In genomic region chr9:97857603-97858392, GRCh38 we compare ENCODE assay signal across 18 cellular contexts. TPM values are rescaled to one million over a fixed set of nuclear protein-coding genes. Genes with fewer than 3 reads are reported as not detected.
DNase-seq lines count a peak whose midpoint lies in the region; ATAC-seq, FAIRE-seq and TF ChIP-seq lines count a peak whose summit lies in the region.
"Had no signal": no experiment of that assay in that cellular context is flagged by ENCODE, and none has a peak within 500 bp of the region (broad histone marks: within the 10 kb centered on the region; RNA-seq: fewer than 3 reads in every experiment).

No MANE protein-coding gene starts in this region.

- no peak overlapping the region for H3K4me3 Mint-ChIP-seq in activated CD4-positive, alpha-beta T cell treated with anti-CD3 and anti-CD28 coated beads for 36 hours
- H3K4me3 Mint-ChIP-seq in H9 (peak overlapping the region in 1 of 2 experiments; percentile 71; a peak in 4 of 5 replicates), astrocyte (ENCODE audit: unreplicated experiment) (peak overlapping the region; percentile 45)
- H3K4me3 Mint-ChIP-seq in naive thymus-derived CD8-positive, alpha-beta T cell, result peak overlapping the region in 7 of 10 donors; percentile 12 to 63 (median 39)

- no peak overlapping the region for H3K18ac ChIP-seq in H9 (ENCODE audit: insufficient read length, low read depth, low read length)

- H3K23me2 ChIP-seq in H9 (ENCODE audit: insufficient read length, low read depth, low read length, poor library complexity, severe bottlenecking), result peaks cover 7% of the 10 kb centered on the region

- no peak overlapping the region for H4K8ac ChIP-seq in H9 (replicated peaks; ENCODE audit: insufficient read length, low read depth, low read length)

- intact Hi-C loops in activated CD4-positive, alpha-beta T cell treated with anti-CD3 and anti-CD28 coated beads for 36 hours (cut with DNase I, micrococcal nuclease), result loop anchor here (1.0 to 2.0 kb wide), 2 partner anchors 7 to 53 kb away; no protein-coding TSS in a partner anchor

- no peak overlapping the region for H2BK120ac ChIP-seq in H9 (ENCODE audit: low read depth, low read length, poor library complexity, severe bottlenecking)

- POLR2A ChIA-PET in activated CD4-positive, alpha-beta T cell treated with anti-CD3 and anti-CD28 coated beads for 36 hours (lab: Charles Lee), result no interaction called here
- POLR2A ChIA-PET in naive thymus-derived CD8-positive, alpha-beta T cell (lab: Charles Lee), result interaction anchor here (0.7 to 0.8 kb wide), 2 partner anchors 35 to 200 kb away, joined by 3 read pairs; no protein-coding TSS in a partner anchor

- H2AFZ ChIP-seq in H9 (ENCODE audit: low read length) (no peak overlapping the region), astrocyte (ENCODE audit: low read depth, low read length) (no peak overlapping the region)

- H3K9ac ChIP-seq in H9 (ENCODE audit: extremely low read depth, insufficient read length, low read length) (no peak overlapping the region), astrocyte (ENCODE audit: low read length) (no peak overlapping the region)

- H3K36me3 ChIP-seq in astrocyte (ENCODE audit: insufficient read depth, low read length), result no peaks in the 10 kb centered on the region

- peaks cover 75% of the 10 kb centered on the region for H3K27me3 Mint-ChIP-seq in activated CD4-positive, alpha-beta T cell treated with anti-CD3 and anti-CD28 coated beads for 36 hours
- H3K27me3 Mint-ChIP-seq in H9 (ENCODE audit: low read depth), result peaks cover 93% of the 10 kb centered on the region
- H3K27me3 Mint-ChIP-seq in astrocyte (ENCODE audit: low read depth, unreplicated experiment), result peaks cover 83% of the 10 kb centered on the region
- peaks cover 57 to 86% (median 72%) of the 10 kb centered on the region in 5 donors for H3K27me3 Mint-ChIP-seq in naive thymus-derived CD8-positive, alpha-beta T cell

- no peaks in the 10 kb centered on the region for H3K79me2 ChIP-seq in H9 (ENCODE audit: insufficient read depth, low read length)
- no peaks in the 10 kb centered on the region for H3K79me2 ChIP-seq in astrocyte (ENCODE audit: insufficient read depth, low read length)

- no peak overlapping the region for H2BK15ac ChIP-seq in H9 (ENCODE audit: low read depth, low read length)

- no peaks in the 10 kb centered on the region for H3K9me3 ChIP-seq in H9 (ENCODE audit: control insufficient read depth, low read depth, low read length)
- H3K9me3 ChIP-seq in astrocyte (ENCODE audit: insufficient read depth, low read depth, low read length), result peaks cover 7% of the 10 kb centered on the region

- H3K36me3 Mint-ChIP-seq in activated CD4-positive, alpha-beta T cell treated with anti-CD3 and anti-CD28 coated beads for 36 hours (ENCODE audit: low read depth), result no peaks in the 10 kb centered on the region
- H3K36me3 Mint-ChIP-seq in H9 (ENCODE audit: insufficient read depth in 1 of 3, low read depth in 3 of 3) (peaks cover 0 to 1% (median 0%) of the 10 kb centered on the region in 3 experiments; a peak in 3 of 7 replicates), astrocyte (ENCODE audit: low read depth, unreplicated experiment) (no peaks in the 10 kb centered on the region)
- peaks cover 0 to 5% (median 3%) of the 10 kb centered on the region in 3 donors for H3K36me3 Mint-ChIP-seq in naive thymus-derived CD8-positive, alpha-beta T cell

- H2AK5ac ChIP-seq in H9 (ENCODE audit: insufficient read length, low read length), result no peak overlapping the region

- no peak overlapping the region for H2BK5ac ChIP-seq in H9 (ENCODE audit: insufficient read length, low read length)

- ATAC-seq in activated CD4-positive, alpha-beta T cell treated with anti-CD3 and anti-CD28 coated beads for 36 hours, result no peak
- no peak for ATAC-seq in naive thymus-derived CD8-positive, alpha-beta T cell
- ATAC-seq in HG02610 (IDR thresholded peaks at IDR 0.05; ENCODE audit: unreplicated experiment) (no peak), GM18909 (IDR thresholded peaks at IDR 0.05; ENCODE audit: poor library complexity, unreplicated experiment) (no peak)

- no peak overlapping the region for H3K27ac ChIP-seq in H9 (ENCODE audit: insufficient read length, low read depth, low read length)
- H3K27ac ChIP-seq in astrocyte (ENCODE audit: low read depth, low read length), result no peak overlapping the region
- H3K27ac ChIP-seq: SJSA1 had no signal

- no peak overlapping the region for H3T11ph ChIP-seq in H9 (ENCODE audit: low read length)

- H3K79me1 ChIP-seq in H9 (ENCODE audit: insufficient read depth, low read depth, low read length, poor library complexity, severe bottlenecking), result no peaks in the 10 kb centered on the region

- H3K14ac ChIP-seq in H9 (ENCODE audit: insufficient read depth, low read length), result no peak overlapping the region; the same call in 1 of the 2 replicates

- no CpG with 5 or more reads among the region's 54 CpGs for WGBS in H9 (ENCODE audit: extremely low coverage, insufficient read length, low lambda C conversion rate)

- no peak overlapping the region for H4K91ac ChIP-seq in H9 (ENCODE audit: insufficient read length, low read depth, low read length)

- H3K9me3 Mint-ChIP-seq in activated CD4-positive, alpha-beta T cell treated with anti-CD3 and anti-CD28 coated beads for 36 hours (ENCODE audit: low read depth), result no peaks in the 10 kb centered on the region
- H3K9me3 Mint-ChIP-seq in H9, result peaks cover 3% of the 10 kb centered on the region in 2 experiments; a peak in 1 of 5 replicates
- H3K9me3 Mint-ChIP-seq in astrocyte (ENCODE audit: unreplicated experiment), result peaks cover 18% of the 10 kb centered on the region
- peaks cover 0 to 12% (median 0%) of the 10 kb centered on the region in 9 donors for H3K9me3 Mint-ChIP-seq in naive thymus-derived CD8-positive, alpha-beta T cell
- H3K9me3 Mint-ChIP-seq: CD4-positive, alpha-beta T cell had no signal

- no peak overlapping the region for H4K5ac ChIP-seq in H9 (ENCODE audit: insufficient read length, low read depth, low read length)

- no peak overlapping the region for H3K4ac ChIP-seq in H9 (ENCODE audit: low read depth, low read length)

- peaks cover 12% of the 10 kb centered on the region for H3K4me1 Mint-ChIP-seq in activated CD4-positive, alpha-beta T cell treated with anti-CD3 and anti-CD28 coated beads for 36 hours
- H3K4me1 Mint-ChIP-seq in H9, result peaks cover 18 to 26% of the 10 kb centered on the region in 2 experiments
- peaks cover 3% of the 10 kb centered on the region for H3K4me1 Mint-ChIP-seq in astrocyte (ENCODE audit: low read depth, unreplicated experiment)
- peaks cover 3 to 21% (median 16%) of the 10 kb centered on the region in 4 donors for H3K4me1 Mint-ChIP-seq in naive thymus-derived CD8-positive, alpha-beta T cell

- no peak overlapping the region for H3K56ac ChIP-seq in H9 (ENCODE audit: insufficient read length, low read depth, low read length)

- no peak overlapping the region for H2BK12ac ChIP-seq in H9 (ENCODE audit: insufficient read length, low read depth, low read length)

- FAIRE-seq in astrocyte (lab: Jason Lieb, UNC), result no peak
- FAIRE-seq: endometrium, frontal cortex had no signal

- H3K4me1 ChIP-seq in H9 (ENCODE audit: insufficient read depth, low read length) (no peaks in the 10 kb centered on the region; the same call in 1 of the 2 replicates), astrocyte (ENCODE audit: insufficient read depth, low read length) (peaks cover 4% of the 10 kb centered on the region)

- no peak overlapping the region for H2BK20ac ChIP-seq in H9 (ENCODE audit: low read depth, low read length, poor library complexity, severe bottlenecking)

- peak overlapping the region; percentile 47 for H3K4me2 ChIP-seq in H9 (ENCODE audit: insufficient read depth, insufficient read length, low read length)
- H3K4me2 ChIP-seq in astrocyte (ENCODE audit: low read length), result peak overlapping the region; percentile 20

- CTCF ChIA-PET in activated CD4-positive, alpha-beta T cell treated with anti-CD3 and anti-CD28 coated beads for 36 hours (lab: Charles Lee), result interaction anchor here (0.9 to 1.2 kb wide), 2 partner anchors 32 to 43 kb away, joined by 3 to 4 read pairs; no protein-coding TSS in a partner anchor

- H3K27me3 ChIP-seq in H9 (ENCODE audit: insufficient read depth, low read length) (peaks cover 80% of the 10 kb centered on the region), astrocyte (ENCODE audit: insufficient read depth, low read length) (peaks cover 89% of the 10 kb centered on the region)
- H3K27me3 ChIP-seq: SJSA1 had no signal

- DNase-seq in activated CD4-positive, alpha-beta T cell treated with anti-CD3 and anti-CD28 coated beads for 36 hours, result peak; percentile 37
- DNase-seq in activated CD4-positive, alpha-beta T cell treated with anti-CD3 and anti-CD28 coated beads, Interleukin-2, amount 50 U/mL, for 48 hours, result no peak
- DNase-seq in H9, result no peak
- DNase-seq in astrocyte (ENCODE audit: low read depth), result no peak
- no peak for DNase-seq in naive thymus-derived CD8-positive, alpha-beta T cell
- DNase-seq in DMS 273 (lab: John Stamatoyannopoulos, UW; ENCODE audit: unreplicated experiment), result no peak
- DNase-seq: activated naive CD4-positive, alpha-beta T cell treated with anti-CD3 and anti-CD28 coated beads, Interleukin-2, amount 50 U/mL, for 16 hours; CD4-positive, alpha-beta T cell; NCI-H1694 had no signal

- no peak for TF ChIP-seq CTCF in H9 (conservative IDR thresholded peaks at IDR 0.05)
- no peak for TF ChIP-seq CTCF in astrocyte (IDR thresholded peaks at IDR 0.05; ENCODE audit: insufficient read depth, low read depth, low read length)

- H3K23ac ChIP-seq in H9 (ENCODE audit: insufficient read length, low read depth, low read length), result no peak overlapping the region

- H3K4me3 ChIP-seq in astrocyte (ENCODE audit: insufficient read depth, low read depth, low read length), result no peak overlapping the region
- H3K4me3 ChIP-seq: SJSA1 had no signal

- no peak overlapping the region for H3K27ac Mint-ChIP-seq in activated CD4-positive, alpha-beta T cell treated with anti-CD3 and anti-CD28 coated beads for 36 hours
- H3K27ac Mint-ChIP-seq in H9, result no peak overlapping the region
- H3K27ac Mint-ChIP-seq in astrocyte (ENCODE audit: unreplicated experiment), result no peak overlapping the region
- H3K27ac Mint-ChIP-seq in naive thymus-derived CD8-positive, alpha-beta T cell, result peak overlapping the region in 2 of 10 donors; percentile 15 to 50
- H3K27ac Mint-ChIP-seq: CD4-positive, alpha-beta T cell; progenitor cell of endocrine pancreas had no signal

- no peaks in the 10 kb centered on the region for H4K20me1 ChIP-seq in H9 (ENCODE audit: control insufficient read depth, insufficient read depth, insufficient read length)
- peaks cover 10% of the 10 kb centered on the region for H4K20me1 ChIP-seq in astrocyte (ENCODE audit: insufficient read depth, low read length)

RNA-seq across cellular contexts. Expression of gene FOXE1, which starts 4.8 kb away (rescaled TPM):
- under 1 TPM; 0.07 TPM for total RNA-seq in activated CD4-positive, alpha-beta T cell treated with anti-CD3 and anti-CD28 coated beads for 36 hours
- total RNA-seq in H9 (2021) (not detected in 2 replicates), astrocyte (0.07 and 0.45 TPM in 2 replicates)
- total RNA-seq in naive thymus-derived CD8-positive, alpha-beta T cell, result not detected
- not detected for polyA plus RNA-seq in naive thymus-derived CD8-positive, alpha-beta T cell
- total RNA-seq: A172; CD4-positive, alpha-beta T cell; frontal cortex; G401; temporal lobe had no signal
